ENCODE assay signal across 15 cellular contexts in genomic region chr10:114121031-114121430, GRCh38. TPM values are rescaled to one million over a fixed set of nuclear protein-coding genes. Genes with fewer than 3 reads are reported as not detected.
DNase-seq lines count a peak whose midpoint lies in the region; ATAC-seq and TF ChIP-seq lines count a peak whose summit lies in the region.
"Had no signal": no experiment of that assay in that cellular context is flagged by ENCODE, and none has a peak within 500 bp of the region (broad histone marks: within the 10 kb centered on the region; RNA-seq: fewer than 3 reads in every experiment).

No MANE protein-coding gene starts in this region.

- H3K79me2 ChIP-seq in hepatocyte: no peaks in the 10 kb centered on the region

- H3K4me3 Mint-ChIP-seq in type B pancreatic cell: no peak overlapping the region
- no peak overlapping the region for H3K4me3 Mint-ChIP-seq in stimulated activated naive CD8-positive, alpha-beta T cell treated with anti-CD3 and anti-CD28 coated beads, Interleukin-15, amount 100 ng/mL, for 72 hours

- H3K4me3 ChIP-seq in RWPE2 (ENCODE audit: severe bottlenecking) (no peak overlapping the region), hepatocyte (no peak overlapping the region)
- H3K4me3 ChIP-seq: BLaER1, GM12878, K562, MG63, Peyer's patch had no signal

- no peaks in the 10 kb centered on the region for H4K20me1 ChIP-seq in hepatocyte (ENCODE audit: insufficient read depth, poor library complexity, severe bottlenecking)
- H4K20me1 ChIP-seq: BLaER1 had no signal

- whole genome bisulfite sequencing in hepatocyte (ENCODE audit: low lambda C conversion rate, missing lambda C conversion rate): 93% methylated on average over 1 of the region's 1 CpG

- H3K4me1 Mint-ChIP-seq in type B pancreatic cell (ENCODE audit: unreplicated experiment): no peaks in the 10 kb centered on the region
- H3K4me1 Mint-ChIP-seq in stimulated activated naive CD8-positive, alpha-beta T cell treated with anti-CD3 and anti-CD28 coated beads, Interleukin-15, amount 100 ng/mL, for 72 hours: no peaks in the 10 kb centered on the region

- no peaks in the 10 kb centered on the region for H3K9me3 Mint-ChIP-seq in type B pancreatic cell
- no peaks in the 10 kb centered on the region for H3K9me3 Mint-ChIP-seq in stimulated activated naive CD8-positive, alpha-beta T cell treated with anti-CD3 and anti-CD28 coated beads, Interleukin-15, amount 100 ng/mL, for 72 hours

- H3K27ac Mint-ChIP-seq in type B pancreatic cell: no peak overlapping the region
- H3K27ac Mint-ChIP-seq in stimulated activated naive CD8-positive, alpha-beta T cell treated with anti-CD3 and anti-CD28 coated beads, Interleukin-15, amount 100 ng/mL, for 72 hours: no peak overlapping the region

- no peak for ATAC-seq in RWPE2 (ENCODE audit: low read depth)
- no peak for ATAC-seq in stimulated activated naive CD8-positive, alpha-beta T cell treated with anti-CD3 and anti-CD28 coated beads, Interleukin-15, amount 100 ng/mL, for 72 hours
- ATAC-seq: GM12878, K562 had no signal

- CTCF ChIA-PET in RWPE1 (lab: Yijun Ruan, JAX): interaction anchor here (0.6 kb wide), 1 partner anchor 141 kb away, joined by 3 read pairs; no protein-coding TSS in a partner anchor

- H3K36me3 ChIP-seq in RWPE2 (ENCODE audit: low read depth): peaks cover 28% of the 10 kb centered on the region
- H3K36me3 ChIP-seq in hepatocyte (replicated peaks; ENCODE audit: insufficient read depth, low read depth): no peaks in the 10 kb centered on the region

- no peak overlapping the region for H3K27ac ChIP-seq in RWPE2 (ENCODE audit: poor library complexity, severe bottlenecking)
- H3K27ac ChIP-seq in hepatocyte: no peak overlapping the region
- H3K27ac ChIP-seq in RWPE1: no peak overlapping the region
- H3K27ac ChIP-seq: BLaER1, Peyer's patch had no signal

- H3K4me2 ChIP-seq in hepatocyte: no peak overlapping the region
- H3K4me2 ChIP-seq: BLaER1 had no signal

- H2AFZ ChIP-seq in hepatocyte: no peak overlapping the region

- TF ChIP-seq CTCF in LNCAP (IDR thresholded peaks at IDR 0.05) (peak; percentile 26; the same call in 1 of the 2 replicates), RWPE2 (IDR thresholded peaks at IDR 0.05; ENCODE audit: poor library complexity, severe bottlenecking) (peak; percentile 24), hepatocyte (IDR thresholded peaks at IDR 0.05; ENCODE audit: poor library complexity) (peak; percentile 11), type B pancreatic cell (conservative IDR thresholded peaks at IDR 0.05) (peak; percentile 30), RWPE1 (conservative IDR thresholded peaks at IDR 0.05; ENCODE audit: low read depth) (no peak; the same call in 1 of the 2 replicates)

- H3K27me3 ChIP-seq in RWPE2 (ENCODE audit: insufficient read depth, poor library complexity, severe bottlenecking): no peaks in the 10 kb centered on the region
- H3K27me3 ChIP-seq in hepatocyte: no peaks in the 10 kb centered on the region
- H3K27me3 ChIP-seq: BLaER1, MG63, Peyer's patch had no signal

- H3K9me3 ChIP-seq in RWPE2 (ENCODE audit: severe bottlenecking) (no peaks in the 10 kb centered on the region), hepatocyte (ENCODE audit: low read depth) (no peaks in the 10 kb centered on the region)
- H3K9me3 ChIP-seq: BLaER1, MG63, Peyer's patch had no signal

- no peaks in the 10 kb centered on the region for H3K9me2 ChIP-seq in hepatocyte (replicated peaks; ENCODE audit: insufficient read depth)

- peaks cover 8% of the 10 kb centered on the region for H3K36me3 Mint-ChIP-seq in type B pancreatic cell

- no peak for DNase-seq in RWPE2 (ENCODE audit: low spot score)
- DNase-seq in hepatocyte (ENCODE audit: low spot score): no peak
- DNase-seq in type B pancreatic cell (ENCODE audit: extremely low spot score, unreplicated experiment): no peak
- DNase-seq in RWPE1 (ENCODE audit: low spot score): no peak
- DNase-seq in activated T-cell treated with anti-CD3 and anti-CD28 coated beads, Interleukin-2, amount 50 U/mL, for 1 hour: no peak
- no peak for DNase-seq in stimulated activated naive CD8-positive, alpha-beta T cell treated with anti-CD3 and anti-CD28 coated beads, Interleukin-15, amount 100 ng/mL, for 72 hours
- DNase-seq: MG63, NCI-H1105, NCI-H1694 treated with DMSO at 0.1 percent for 48 hours, NCI-H446, Peyer's patch had no signal

- H3K4me1 ChIP-seq in RWPE2 (ENCODE audit: insufficient read depth, poor library complexity, severe bottlenecking) (no peaks in the 10 kb centered on the region), hepatocyte (ENCODE audit: insufficient read depth) (no peaks in the 10 kb centered on the region)
- H3K4me1 ChIP-seq: BLaER1, Peyer's patch had no signal

- POLR2A ChIA-PET in RWPE1 (lab: Yijun Ruan, JAX; ENCODE audit: low non-redundant PET): no interaction called here

- no peaks in the 10 kb centered on the region for H3K27me3 Mint-ChIP-seq in type B pancreatic cell
- H3K27me3 Mint-ChIP-seq in stimulated activated naive CD8-positive, alpha-beta T cell treated with anti-CD3 and anti-CD28 coated beads, Interleukin-15, amount 100 ng/mL, for 72 hours: peaks cover 7% of the 10 kb centered on the region

RNA-seq across cellular contexts. Expression of gene CCDC186, which starts 53.0 kb away (rescaled TPM):
- total RNA-seq in hepatocyte: 30.1 and 32.4 TPM in 2 replicates
- 14.9 and 18.8 TPM in 2 replicates for polyA plus RNA-seq in hepatocyte
- 21.0 and 36.0 TPM in 2 replicates for total RNA-seq in type B pancreatic cell (ENCODE audit: low replicate concordance)

RNA-seq across cellular contexts. Expression of gene TDRD1, which starts 58.1 kb away (rescaled TPM):
- total RNA-seq in hepatocyte (not detected in 2 replicates), type B pancreatic cell (ENCODE audit: low replicate concordance) (not detected in 2 replicates)
- not detected in 2 replicates for polyA plus RNA-seq in hepatocyte
- total RNA-seq: GM12878, K562 had no signal
- polyA plus RNA-seq: K562 had no signal
